In genomic region chr6:170552765-170553685, GRCh38 we compare ENCODE assay signal across 1 cellular context.
TF ChIP-seq lines count a peak whose summit lies in the region.

Gene PSMB1, minus strand, starts transcription at chr6:170553307. Its CDS starts 65 bp downstream, at chr6:170553242.

TF ChIP-seq in SK-N-SH, 30 proteins besides CTCF, POLR2A, EP300 and RAD21 (continued from another document):
- no peak for TF ChIP-seq FOSL2 (IDR thresholded peaks at IDR 0.05; ENCODE audit: borderline replicate concordance, low read depth)
- TF ChIP-seq ELF1 (IDR thresholded peaks at IDR 0.05): peak; percentile 92
- peak; percentile 87 for TF ChIP-seq MXI1 (IDR thresholded peaks at IDR 0.05; ENCODE audit: low read depth, low read length)
- no peak for TF ChIP-seq NFIC (IDR thresholded peaks at IDR 0.05; ENCODE audit: borderline replicate concordance)
- TF ChIP-seq PBX3 (IDR thresholded peaks at IDR 0.05): 0 out of 2 replicates have a peak, but pooled peaks have one; percentile 3
- TF ChIP-seq MAX (IDR thresholded peaks at IDR 0.05; ENCODE audit: low read depth): peak; percentile 88
- peak; percentile 17; the same call in 1 of the 2 replicates for TF ChIP-seq TCF12 (IDR thresholded peaks at IDR 0.05)
- no peak for TF ChIP-seq JUND (IDR thresholded peaks at IDR 0.05)
- TF ChIP-seq YY1 (IDR thresholded peaks at IDR 0.05; ENCODE audit: low read depth): peak; percentile 91
- TF ChIP-seq CHD2 (IDR thresholded peaks at IDR 0.05; ENCODE audit: low read length, partially characterized antibody): peak; percentile 65
- TF ChIP-seq GABPA (IDR thresholded peaks at IDR 0.05; ENCODE audit: low read depth): peak; percentile 94
- no peak for TF ChIP-seq TEAD4 (IDR thresholded peaks at IDR 0.05; ENCODE audit: borderline replicate concordance, insufficient read depth)
- peak; percentile 91 for TF ChIP-seq TAF1 (IDR thresholded peaks at IDR 0.05; ENCODE audit: borderline replicate concordance, low read depth, low read length)
- no peak for TF ChIP-seq RFX5 (IDR thresholded peaks at IDR 0.05; ENCODE audit: low read length)
- no peak for TF ChIP-seq SMC3 (IDR thresholded peaks at IDR 0.05; ENCODE audit: low read depth, low read length)
